ENCODE assay signal across 12 cellular contexts in genomic region chr1:84583648-84584047, GRCh38. TPM values are rescaled to one million over a fixed set of nuclear protein-coding genes. Genes with fewer than 3 reads are reported as not detected.
DNase-seq lines count a peak whose midpoint lies in the region; ATAC-seq and TF ChIP-seq lines count a peak whose summit lies in the region.
"Had no signal": no experiment of that assay in that cellular context is flagged by ENCODE, and none has a peak within 500 bp of the region (broad histone marks: within the 10 kb centered on the region; RNA-seq: fewer than 3 reads in every experiment).

No MANE protein-coding gene starts in this region.

- ATAC-seq in GM21515 (IDR thresholded peaks at IDR 0.05; ENCODE audit: unreplicated experiment): peak; percentile 38

- no peak overlapping the region for H2BK120ac ChIP-seq in neuronal stem cell (ENCODE audit: low read depth, low read length)

- H3K4ac ChIP-seq in neuronal stem cell (ENCODE audit: low read length): no peak overlapping the region

- H3K36me3 Mint-ChIP-seq in endothelial cell (ENCODE audit: low read depth, unreplicated experiment): peaks cover 21% of the 10 kb centered on the region
- no peaks in the 10 kb centered on the region for H3K36me3 Mint-ChIP-seq in activated T-cell treated with anti-CD3 and anti-CD28 coated beads, Interleukin-2, amount 50 U/mL, for 24 hours (ENCODE audit: low read depth)

- no peak overlapping the region for H2BK12ac ChIP-seq in neuronal stem cell (ENCODE audit: low read length)

- no peaks in the 10 kb centered on the region for H3K9me3 Mint-ChIP-seq in endothelial cell (ENCODE audit: unreplicated experiment)
- no peaks in the 10 kb centered on the region for H3K9me3 Mint-ChIP-seq in activated T-cell treated with anti-CD3 and anti-CD28 coated beads, Interleukin-2, amount 50 U/mL, for 24 hours

- WGBS in neuronal stem cell (ENCODE audit: extremely low coverage in 2 of 2, insufficient read length in 2 of 2, insufficient replicate concordance in 1 of 2), 2 donors: no CpG with 5 or more reads among the region's 10 CpGs

- no peaks in the 10 kb centered on the region for H3K27me3 ChIP-seq in neuronal stem cell (ENCODE audit: control insufficient read depth in 3 of 3, insufficient read depth in 3 of 3, low read depth in 1 of 3, low read length in 3 of 3)
- H3K27me3 ChIP-seq: BE2C had no signal

- no peak overlapping the region for H3K23ac ChIP-seq in neuronal stem cell (ENCODE audit: low read depth, low read length, poor library complexity)

- H2AK5ac ChIP-seq in neuronal stem cell (ENCODE audit: low read depth, low read length): no peak overlapping the region

- H2BK5ac ChIP-seq in neuronal stem cell (ENCODE audit: low read length): no peak overlapping the region

- no peak overlapping the region for H4K91ac ChIP-seq in neuronal stem cell (ENCODE audit: low read depth, low read length, poor library complexity)

- no peaks in the 10 kb centered on the region for H3K79me1 ChIP-seq in neuronal stem cell (ENCODE audit: low read depth, low read length)

- no peak overlapping the region for H3K4me3 Mint-ChIP-seq in endothelial cell (ENCODE audit: unreplicated experiment)
- no peak overlapping the region for H3K4me3 Mint-ChIP-seq in activated T-cell treated with anti-CD3 and anti-CD28 coated beads, Interleukin-2, amount 50 U/mL, for 24 hours

- H3K14ac ChIP-seq in neuronal stem cell (ENCODE audit: low read length): no peak overlapping the region

- DNase-seq in NCI-H82 treated with DMSO at 0.1 percent for 48 hours (lab: John Stamatoyannopoulos, UW; ENCODE audit: unreplicated experiment): peak; percentile 41
- no peak for DNase-seq in endothelial cell (ENCODE audit: low spot score)
- DNase-seq in neuronal stem cell (ENCODE audit: low spot score): no peak
- DNase-seq in CD1c-positive myeloid dendritic cell (ENCODE audit: extremely low spot score): no peak
- no peak for DNase-seq in activated T-cell treated with anti-CD3 and anti-CD28 coated beads, Interleukin-2, amount 50 U/mL, for 24 hours
- DNase-seq in amniotic stem cell (lab: John Stamatoyannopoulos, UW): no peak
- no peak for DNase-seq in Kasumi-1 (lab: John Stamatoyannopoulos, UW)
- DNase-seq: activated CD8-positive, alpha-beta memory T cell treated with anti-CD3 and anti-CD28 coated beads, Interleukin-2, amount 50 U/mL, for 48 hours; head of caudate nucleus; stimulated activated CD4-positive, alpha-beta T cell treated with anti-CD3 and anti-CD28 coated beads, Interleukin-1b, Interleukin-23, amount 100 ng/mL, for 48 hours had no signal

- peak overlapping the region; percentile 78 for H2AFZ ChIP-seq in neuronal stem cell (ENCODE audit: low read length)

- no peak overlapping the region for H3K27ac ChIP-seq in neuronal stem cell (replicated peaks; ENCODE audit: low read length)

- H3K4me3 ChIP-seq in neuronal stem cell (ENCODE audit: low read length in 2 of 2): no peak overlapping the region

- peaks cover 6% of the 10 kb centered on the region for H3K4me1 Mint-ChIP-seq in endothelial cell (ENCODE audit: unreplicated experiment)
- no peaks in the 10 kb centered on the region for H3K4me1 Mint-ChIP-seq in activated T-cell treated with anti-CD3 and anti-CD28 coated beads, Interleukin-2, amount 50 U/mL, for 24 hours (ENCODE audit: low read depth)

- peak overlapping the region; percentile 11 for H3K27ac Mint-ChIP-seq in endothelial cell (ENCODE audit: unreplicated experiment)
- H3K27ac Mint-ChIP-seq in activated T-cell treated with anti-CD3 and anti-CD28 coated beads, Interleukin-2, amount 50 U/mL, for 24 hours: no peak overlapping the region

- no peak overlapping the region for H3K9ac ChIP-seq in neuronal stem cell (ENCODE audit: low read depth, low read length, poor library complexity)

- peaks cover 0 to 6% of the 10 kb centered on the region in 2 donors for H3K4me1 ChIP-seq in neuronal stem cell (ENCODE audit: control insufficient read depth in 2 of 2, insufficient read depth in 1 of 2, low read depth in 1 of 2, low read length in 2 of 2)

- no peaks in the 10 kb centered on the region for H3K36me3 ChIP-seq in neuronal stem cell (replicated peaks in 1 of 2; ENCODE audit: control insufficient read depth in 2 of 2, insufficient read depth in 2 of 2, low read length in 2 of 2)
- H3K36me3 ChIP-seq: BE2C had no signal

- H3K18ac ChIP-seq in neuronal stem cell (ENCODE audit: low read length): no peak overlapping the region

- no peak overlapping the region for H2BK15ac ChIP-seq in neuronal stem cell (ENCODE audit: low read length)

- TF ChIP-seq CTCF in endothelial cell (IDR thresholded peaks at IDR 0.05; ENCODE audit: unreplicated experiment): no peak

- H3K9me3 ChIP-seq in neuronal stem cell (replicated peaks in 1 of 2; ENCODE audit: control insufficient read depth in 2 of 2, insufficient read depth in 1 of 2, low read depth in 1 of 2, low read length in 2 of 2): peaks cover 0 to 4% of the 10 kb centered on the region in 2 donors
- H3K9me3 ChIP-seq: BE2C had no signal

- no peak overlapping the region for H4K8ac ChIP-seq in neuronal stem cell (ENCODE audit: low read depth, low read length)

- no peaks in the 10 kb centered on the region for H3K27me3 Mint-ChIP-seq in endothelial cell (ENCODE audit: unreplicated experiment)
- peaks cover 13% of the 10 kb centered on the region for H3K27me3 Mint-ChIP-seq in activated T-cell treated with anti-CD3 and anti-CD28 coated beads, Interleukin-2, amount 50 U/mL, for 24 hours

- H3K4me2 ChIP-seq in neuronal stem cell (ENCODE audit: insufficient read depth, low read length, poor library complexity, severe bottlenecking): no peak overlapping the region

RNA-seq across cellular contexts. Expression of gene CTBS, which starts 9.4 kb away (rescaled TPM):
- 6.1 TPM for total RNA-seq in endothelial cell (ENCODE audit: unreplicated experiment)
- 5.8 TPM for polyA plus RNA-seq in neuronal stem cell (2013, experiment 1 of 2)
- polyA plus RNA-seq in neuronal stem cell (2013, experiment 2 of 2): 6.0 TPM
